Comparison of ENCODE assay signal across 29 cellular contexts in genomic region chr3:122001892-122002291, GRCh38. TPM values are rescaled to one million over a fixed set of nuclear protein-coding genes. Genes with fewer than 3 reads are reported as not detected.
"Had no signal": no experiment of that assay in that cellular context is flagged by ENCODE, and none has a peak within 500 bp of the region (broad histone marks: within the 10 kb centered on the region; RNA-seq: fewer than 3 reads in every experiment).

No MANE protein-coding gene starts in this region.

- ATAC-seq: activated CD4-positive, alpha-beta T cell treated with anti-CD3 and anti-CD28 coated beads for 36 hours; activated T-helper 17 cell treated with anti-CD3 and anti-CD28 coated beads, Interleukin-2, amount 50 U/mL, for 72 hours; T-helper 17 cell had no signal

- H3K9me3 Mint-ChIP-seq: activated CD4-positive, alpha-beta memory T cell treated with anti-CD3 and anti-CD28 coated beads, Interleukin-2, amount 10 ng/mL, durations not matched to agents 7 days and 5 days; activated naive CD4-positive, alpha-beta T cell treated with anti-CD3 and anti-CD28 coated beads for 36 hours; activated T-helper 17 cell treated with anti-CD3 and anti-CD28 coated beads, Interleukin-2, amount 50 U/mL, for 72 hours had no signal

- H3K27ac ChIP-seq: brain microvascular endothelial cell, cardiac muscle cell, Peyer's patch, RWPE1, SJSA1 had no signal

- H3K4me3 Mint-ChIP-seq: activated CD4-positive, alpha-beta memory T cell treated with anti-CD3 and anti-CD28 coated beads, Interleukin-2, amount 10 ng/mL, durations not matched to agents 7 days and 5 days; activated CD4-positive, alpha-beta T cell treated with anti-CD3 and anti-CD28 coated beads for 36 hours; activated naive CD4-positive, alpha-beta T cell treated with anti-CD3 and anti-CD28 coated beads for 36 hours; activated naive CD8-positive, alpha-beta T cell; activated T-helper 17 cell treated with anti-CD3 and anti-CD28 coated beads, Interleukin-2, amount 50 U/mL, for 72 hours; T-helper 17 cell had no signal

- H3K36me3 Mint-ChIP-seq: activated naive CD8-positive, alpha-beta T cell had no signal

- H3K4me3 ChIP-seq: cardiac muscle cell, Peyer's patch, SJSA1 had no signal

- H3K27ac Mint-ChIP-seq: activated CD4-positive, alpha-beta memory T cell treated with anti-CD3 and anti-CD28 coated beads, Interleukin-2, amount 10 ng/mL, durations not matched to agents 7 days and 5 days; activated CD4-positive, alpha-beta T cell treated with anti-CD3 and anti-CD28 coated beads for 36 hours; activated naive CD4-positive, alpha-beta T cell treated with anti-CD3 and anti-CD28 coated beads for 36 hours; activated naive CD8-positive, alpha-beta T cell; activated T-helper 17 cell treated with anti-CD3 and anti-CD28 coated beads, Interleukin-2, amount 50 U/mL, for 72 hours; T-helper 17 cell had no signal

- DNase-seq: activated CD4-positive, alpha-beta memory T cell treated with anti-CD3 and anti-CD28 coated beads, Interleukin-2, amount 10 ng/mL, durations not matched to agents 7 days and 5 days; activated CD4-positive, alpha-beta T cell treated with anti-CD3 and anti-CD28 coated beads for 36 hours; activated CD4-positive, alpha-beta T cell treated with anti-CD3 and anti-CD28 coated beads, Interleukin-2, amount 50 U/mL, for 1 hour; activated gamma-delta T cell; activated naive CD4-positive, alpha-beta T cell treated with anti-CD3 and anti-CD28 coated beads for 36 hours; activated T-cell treated with anti-CD3 and anti-CD28 coated beads for 4 hours; activated T-cell treated with anti-CD3 and anti-CD28 coated beads, Interleukin-2, amount 50 U/mL, for 48 hours; brain microvascular endothelial cell; KBM-7; MV-4-11; NCI-H1092 treated with DMSO at 0.1 percent for 48 hours; NCI-H1436; NCI-H1694 treated with DMSO at 0.1 percent for 48 hours; NCI-H2029 treated with DMSO at 0.1 percent for 48 hours; NCI-H345; NCI-H510A; NCI-H526 treated with DMSO at 0.1 percent for 48 hours; NCI-H82; Peyer's patch; Right ventricle myocardium superior; T-helper 17 cell; T-helper 9 cell had no signal

- H3K27me3 ChIP-seq: brain microvascular endothelial cell, cardiac muscle cell, Peyer's patch, SJSA1 had no signal

RNA-seq across cellular contexts. Expression of gene ILDR1, which starts 20.2 kb away (rescaled TPM):
- total RNA-seq: activated CD8-positive, alpha-beta memory T cell treated with anti-CD3 and anti-CD28 coated beads for 36 hours; activated naive CD4-positive, alpha-beta T cell treated with anti-CD3 and anti-CD28 coated beads for 36 hours; SJSA1 had no signal
- polyA plus RNA-seq: cardiac muscle cell had no signal

RNA-seq across cellular contexts. Expression of gene CD86, which starts 53.3 kb away (rescaled TPM):
- total RNA-seq: activated naive CD4-positive, alpha-beta T cell treated with anti-CD3 and anti-CD28 coated beads for 36 hours; cardiac muscle cell; MCF 10A; SJSA1 had no signal
- polyA plus RNA-seq: cardiac muscle cell had no signal
